ENCODE assay signal across 1 cellular context in the genomic region with DNA sequence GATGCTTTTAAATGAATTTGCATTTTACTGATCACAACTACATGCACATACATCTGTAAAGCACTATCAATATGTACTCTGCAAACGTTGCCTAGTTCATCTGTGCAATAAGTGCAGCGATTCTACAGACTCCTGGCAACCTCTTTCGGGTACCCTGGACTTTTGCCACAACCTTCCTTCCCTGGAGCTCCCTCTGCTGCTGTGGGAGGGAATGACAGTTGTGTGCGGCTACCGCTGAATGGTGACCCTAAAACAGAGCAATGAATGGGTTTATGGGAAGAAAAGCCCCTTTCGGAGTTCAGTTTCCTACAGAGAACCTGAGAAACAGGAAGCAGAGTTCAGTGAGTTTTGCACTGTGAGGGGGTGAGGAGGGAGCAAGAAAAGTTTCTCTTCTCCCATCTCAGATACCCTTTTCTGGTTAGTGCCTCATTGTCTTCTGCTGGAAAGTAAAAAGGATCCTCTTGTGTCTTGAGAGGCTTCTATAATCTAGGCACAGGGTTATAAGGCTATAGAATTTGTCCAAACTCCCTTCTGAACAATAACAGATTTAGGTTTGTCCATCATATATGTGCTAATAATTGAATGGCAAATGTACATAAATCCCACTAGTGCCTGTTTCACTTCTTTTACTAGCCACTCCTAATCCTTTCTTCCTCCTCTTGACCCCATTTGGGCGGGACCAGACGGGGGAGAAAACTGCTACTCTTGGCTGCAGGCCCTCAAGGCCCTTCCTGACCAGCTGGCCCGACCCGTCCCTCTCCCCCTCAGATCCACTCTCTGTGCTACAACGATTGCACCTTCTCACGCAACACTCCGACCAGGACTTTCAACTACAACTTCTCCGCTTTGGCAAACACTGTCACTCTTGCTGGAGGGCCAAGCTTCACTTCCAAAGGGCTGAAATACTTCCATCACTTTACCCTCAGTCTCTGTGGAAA.
TF ChIP-seq lines count a peak whose summit lies in the region.

No MANE protein-coding gene starts in this region.

TF ChIP-seq in endothelial cell of umbilical vein, 7 proteins besides CTCF, POLR2A, EP300 and RAD21:
- TF ChIP-seq, protein P1, sequence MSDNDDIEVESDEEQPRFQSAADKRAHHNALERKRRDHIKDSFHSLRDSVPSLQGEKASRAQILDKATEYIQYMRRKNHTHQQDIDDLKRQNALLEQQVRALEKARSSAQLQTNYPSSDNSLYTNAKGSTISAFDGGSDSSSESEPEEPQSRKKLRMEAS (IDR thresholded peaks at IDR 0.05; ENCODE audit: insufficient read depth, insufficient read length): no peak
